1 cellular context compared by ENCODE assay signal in genomic region chr15:43329960-43330779, GRCh38.
TF ChIP-seq lines count a peak whose summit lies in the region.

A gene with protein sequence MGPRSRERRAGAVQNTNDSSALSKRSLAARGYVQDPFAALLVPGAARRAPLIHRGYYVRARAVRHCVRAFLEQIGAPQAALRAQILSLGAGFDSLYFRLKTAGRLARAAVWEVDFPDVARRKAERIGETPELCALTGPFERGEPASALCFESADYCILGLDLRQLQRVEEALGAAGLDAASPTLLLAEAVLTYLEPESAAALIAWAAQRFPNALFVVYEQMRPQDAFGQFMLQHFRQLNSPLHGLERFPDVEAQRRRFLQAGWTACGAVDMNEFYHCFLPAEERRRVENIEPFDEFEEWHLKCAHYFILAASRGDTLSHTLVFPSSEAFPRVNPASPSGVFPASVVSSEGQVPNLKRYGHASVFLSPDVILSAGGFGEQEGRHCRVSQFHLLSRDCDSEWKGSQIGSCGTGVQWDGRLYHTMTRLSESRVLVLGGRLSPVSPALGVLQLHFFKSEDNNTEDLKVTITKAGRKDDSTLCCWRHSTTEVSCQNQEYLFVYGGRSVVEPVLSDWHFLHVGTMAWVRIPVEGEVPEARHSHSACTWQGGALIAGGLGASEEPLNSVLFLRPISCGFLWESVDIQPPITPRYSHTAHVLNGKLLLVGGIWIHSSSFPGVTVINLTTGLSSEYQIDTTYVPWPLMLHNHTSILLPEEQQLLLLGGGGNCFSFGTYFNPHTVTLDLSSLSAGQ (minus strand): TSS chr15:43330573. CDS start chr15:43330489, 84 bp downstream.

TF ChIP-seq in K562, 482 proteins besides CTCF, POLR2A, EP300 and RAD21 (continued from another document and continues in another):
- no peak for TF ChIP-seq MAFK (IDR thresholded peaks at IDR 0.05; ENCODE audit: low read length)
- peak in 1 of 2 experiments; percentile 82; a peak in 1 of 3 replicates for TF ChIP-seq CBX3 (IDR thresholded peaks at IDR 0.05; ENCODE audit: borderline replicate concordance in 1 of 2, low read length in 2 of 2)
- TF ChIP-seq GABPB2 (CRISPR knock-in tag; conservative IDR thresholded peaks at IDR 0.05): no peak
- TF ChIP-seq, protein P1, sequence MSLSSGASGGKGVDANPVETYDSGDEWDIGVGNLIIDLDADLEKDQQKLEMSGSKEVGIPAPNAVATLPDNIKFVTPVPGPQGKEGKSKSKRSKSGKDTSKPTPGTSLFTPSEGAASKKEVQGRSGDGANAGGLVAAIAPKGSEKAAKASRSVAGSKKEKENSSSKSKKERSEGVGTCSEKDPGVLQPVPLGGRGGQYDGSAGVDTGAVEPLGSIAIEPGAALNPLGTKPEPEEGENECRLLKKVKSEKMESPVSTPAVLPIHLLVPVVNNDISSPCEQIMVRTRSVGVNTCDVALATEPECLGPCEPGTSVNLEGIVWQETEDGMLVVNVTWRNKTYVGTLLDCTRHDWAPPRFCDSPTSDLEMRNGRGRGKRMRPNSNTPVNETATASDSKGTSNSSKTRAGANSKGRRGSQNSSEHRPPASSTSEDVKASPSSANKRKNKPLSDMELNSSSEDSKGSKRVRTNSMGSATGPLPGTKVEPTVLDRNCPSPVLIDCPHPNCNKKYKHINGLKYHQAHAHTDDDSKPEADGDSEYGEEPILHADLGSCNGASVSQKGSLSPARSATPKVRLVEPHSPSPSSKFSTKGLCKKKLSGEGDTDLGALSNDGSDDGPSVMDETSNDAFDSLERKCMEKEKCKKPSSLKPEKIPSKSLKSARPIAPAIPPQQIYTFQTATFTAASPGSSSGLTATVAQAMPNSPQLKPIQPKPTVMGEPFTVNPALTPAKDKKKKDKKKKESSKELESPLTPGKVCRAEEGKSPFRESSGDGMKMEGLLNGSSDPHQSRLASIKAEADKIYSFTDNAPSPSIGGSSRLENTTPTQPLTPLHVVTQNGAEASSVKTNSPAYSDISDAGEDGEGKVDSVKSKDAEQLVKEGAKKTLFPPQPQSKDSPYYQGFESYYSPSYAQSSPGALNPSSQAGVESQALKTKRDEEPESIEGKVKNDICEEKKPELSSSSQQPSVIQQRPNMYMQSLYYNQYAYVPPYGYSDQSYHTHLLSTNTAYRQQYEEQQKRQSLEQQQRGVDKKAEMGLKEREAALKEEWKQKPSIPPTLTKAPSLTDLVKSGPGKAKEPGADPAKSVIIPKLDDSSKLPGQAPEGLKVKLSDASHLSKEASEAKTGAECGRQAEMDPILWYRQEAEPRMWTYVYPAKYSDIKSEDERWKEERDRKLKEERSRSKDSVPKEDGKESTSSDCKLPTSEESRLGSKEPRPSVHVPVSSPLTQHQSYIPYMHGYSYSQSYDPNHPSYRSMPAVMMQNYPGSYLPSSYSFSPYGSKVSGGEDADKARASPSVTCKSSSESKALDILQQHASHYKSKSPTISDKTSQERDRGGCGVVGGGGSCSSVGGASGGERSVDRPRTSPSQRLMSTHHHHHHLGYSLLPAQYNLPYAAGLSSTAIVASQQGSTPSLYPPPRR (CRISPR knock-in tag; IDR thresholded peaks at IDR 0.05; ENCODE audit: borderline replicate concordance): peak; percentile 51; the same call in 1 of the 2 replicates
- peak; percentile 78 for TF ChIP-seq RBBP5 (IDR thresholded peaks at IDR 0.05; ENCODE audit: borderline replicate concordance, insufficient read depth, low read length, poor library complexity, severe bottlenecking)
- TF ChIP-seq ETS2 (tag; IDR thresholded peaks at IDR 0.05; ENCODE audit: borderline replicate concordance, poor library complexity, severe bottlenecking): no peak
- peak; percentile 88 for TF ChIP-seq POLR2H (tag; IDR thresholded peaks at IDR 0.05; ENCODE audit: low read depth)
- TF ChIP-seq, protein P2, sequence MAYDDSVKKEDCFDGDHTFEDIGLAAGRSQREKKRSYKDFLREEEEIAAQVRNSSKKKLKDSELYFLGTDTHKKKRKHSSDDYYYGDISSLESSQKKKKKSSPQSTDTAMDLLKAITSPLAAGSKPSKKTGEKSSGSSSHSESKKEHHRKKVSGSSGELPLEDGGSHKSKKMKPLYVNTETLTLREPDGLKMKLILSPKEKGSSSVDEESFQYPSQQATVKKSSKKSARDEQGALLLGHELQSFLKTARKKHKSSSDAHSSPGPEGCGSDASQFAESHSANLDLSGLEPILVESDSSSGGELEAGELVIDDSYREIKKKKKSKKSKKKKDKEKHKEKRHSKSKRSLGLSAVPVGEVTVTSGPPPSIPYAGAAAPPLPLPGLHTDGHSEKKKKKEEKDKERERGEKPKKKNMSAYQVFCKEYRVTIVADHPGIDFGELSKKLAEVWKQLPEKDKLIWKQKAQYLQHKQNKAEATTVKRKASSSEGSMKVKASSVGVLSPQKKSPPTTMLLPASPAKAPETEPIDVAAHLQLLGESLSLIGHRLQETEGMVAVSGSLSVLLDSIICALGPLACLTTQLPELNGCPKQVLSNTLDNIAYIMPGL (CRISPR knock-in tag; IDR thresholded peaks at IDR 0.05): 0 out of 2 replicates have a peak, but pooled peaks have one; percentile 21
- TF ChIP-seq ELF2 (CRISPR knock-in tag; IDR thresholded peaks at IDR 0.05): peak; percentile 79; the same call in 1 of the 2 replicates
- TF ChIP-seq, protein P3, sequence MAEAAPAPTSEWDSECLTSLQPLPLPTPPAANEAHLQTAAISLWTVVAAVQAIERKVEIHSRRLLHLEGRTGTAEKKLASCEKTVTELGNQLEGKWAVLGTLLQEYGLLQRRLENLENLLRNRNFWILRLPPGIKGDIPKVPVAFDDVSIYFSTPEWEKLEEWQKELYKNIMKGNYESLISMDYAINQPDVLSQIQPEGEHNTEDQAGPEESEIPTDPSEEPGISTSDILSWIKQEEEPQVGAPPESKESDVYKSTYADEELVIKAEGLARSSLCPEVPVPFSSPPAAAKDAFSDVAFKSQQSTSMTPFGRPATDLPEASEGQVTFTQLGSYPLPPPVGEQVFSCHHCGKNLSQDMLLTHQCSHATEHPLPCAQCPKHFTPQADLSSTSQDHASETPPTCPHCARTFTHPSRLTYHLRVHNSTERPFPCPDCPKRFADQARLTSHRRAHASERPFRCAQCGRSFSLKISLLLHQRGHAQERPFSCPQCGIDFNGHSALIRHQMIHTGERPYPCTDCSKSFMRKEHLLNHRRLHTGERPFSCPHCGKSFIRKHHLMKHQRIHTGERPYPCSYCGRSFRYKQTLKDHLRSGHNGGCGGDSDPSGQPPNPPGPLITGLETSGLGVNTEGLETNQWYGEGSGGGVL (CRISPR knock-in tag; IDR thresholded peaks at IDR 0.05): no peak
- TF ChIP-seq HLTF (IDR thresholded peaks at IDR 0.05): 0 out of 2 replicates have a peak, but pooled peaks have one; percentile 11
- no peak for TF ChIP-seq FOS (IDR thresholded peaks at IDR 0.05; ENCODE audit: extremely low read depth, insufficient read length)
- TF ChIP-seq, protein P4, sequence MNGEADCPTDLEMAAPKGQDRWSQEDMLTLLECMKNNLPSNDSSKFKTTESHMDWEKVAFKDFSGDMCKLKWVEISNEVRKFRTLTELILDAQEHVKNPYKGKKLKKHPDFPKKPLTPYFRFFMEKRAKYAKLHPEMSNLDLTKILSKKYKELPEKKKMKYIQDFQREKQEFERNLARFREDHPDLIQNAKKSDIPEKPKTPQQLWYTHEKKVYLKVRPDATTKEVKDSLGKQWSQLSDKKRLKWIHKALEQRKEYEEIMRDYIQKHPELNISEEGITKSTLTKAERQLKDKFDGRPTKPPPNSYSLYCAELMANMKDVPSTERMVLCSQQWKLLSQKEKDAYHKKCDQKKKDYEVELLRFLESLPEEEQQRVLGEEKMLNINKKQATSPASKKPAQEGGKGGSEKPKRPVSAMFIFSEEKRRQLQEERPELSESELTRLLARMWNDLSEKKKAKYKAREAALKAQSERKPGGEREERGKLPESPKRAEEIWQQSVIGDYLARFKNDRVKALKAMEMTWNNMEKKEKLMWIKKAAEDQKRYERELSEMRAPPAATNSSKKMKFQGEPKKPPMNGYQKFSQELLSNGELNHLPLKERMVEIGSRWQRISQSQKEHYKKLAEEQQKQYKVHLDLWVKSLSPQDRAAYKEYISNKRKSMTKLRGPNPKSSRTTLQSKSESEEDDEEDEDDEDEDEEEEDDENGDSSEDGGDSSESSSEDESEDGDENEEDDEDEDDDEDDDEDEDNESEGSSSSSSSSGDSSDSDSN (IDR thresholded peaks at IDR 0.05; ENCODE audit: borderline replicate concordance in 1 of 2, low read depth in 2 of 2, low read length in 2 of 2): peak in 1 of 2 experiments; percentile 42; a peak in 1 of 4 replicates
- TF ChIP-seq PURB (CRISPR knock-in tag; IDR thresholded peaks at IDR 0.05; ENCODE audit: low read depth): no peak
- TF ChIP-seq, protein P5, sequence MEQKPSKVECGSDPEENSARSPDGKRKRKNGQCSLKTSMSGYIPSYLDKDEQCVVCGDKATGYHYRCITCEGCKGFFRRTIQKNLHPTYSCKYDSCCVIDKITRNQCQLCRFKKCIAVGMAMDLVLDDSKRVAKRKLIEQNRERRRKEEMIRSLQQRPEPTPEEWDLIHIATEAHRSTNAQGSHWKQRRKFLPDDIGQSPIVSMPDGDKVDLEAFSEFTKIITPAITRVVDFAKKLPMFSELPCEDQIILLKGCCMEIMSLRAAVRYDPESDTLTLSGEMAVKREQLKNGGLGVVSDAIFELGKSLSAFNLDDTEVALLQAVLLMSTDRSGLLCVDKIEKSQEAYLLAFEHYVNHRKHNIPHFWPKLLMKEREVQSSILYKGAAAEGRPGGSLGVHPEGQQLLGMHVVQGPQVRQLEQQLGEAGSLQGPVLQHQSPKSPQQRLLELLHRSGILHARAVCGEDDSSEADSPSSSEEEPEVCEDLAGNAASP (IDR thresholded peaks at IDR 0.05): no peak
- 0 out of 2 replicates have a peak, but pooled peaks have one; percentile 14 for TF ChIP-seq ZNF830 (CRISPR knock-in tag; IDR thresholded peaks at IDR 0.05)
- TF ChIP-seq ZNF347 (CRISPR knock-in tag; IDR thresholded peaks at IDR 0.05; ENCODE audit: low read depth): no peak
- peak; percentile 50; the same call in 1 of the 2 replicates for TF ChIP-seq SMAD4 (CRISPR knock-in tag; conservative IDR thresholded peaks at IDR 0.05)
- TF ChIP-seq ZBTB34 (CRISPR knock-in tag; IDR thresholded peaks at IDR 0.05): no peak
- TF ChIP-seq GABPA (tag; conservative IDR thresholded peaks at IDR 0.05; ENCODE audit: low read depth): peak; percentile 97
- TF ChIP-seq ARID1B (IDR thresholded peaks at IDR 0.05): no peak
- peak; percentile 53 for TF ChIP-seq TAF1 (IDR thresholded peaks at IDR 0.05; ENCODE audit: control insufficient read depth, extremely low read depth, insufficient read depth, low read length, severe bottlenecking)
- TF ChIP-seq, protein P6, sequence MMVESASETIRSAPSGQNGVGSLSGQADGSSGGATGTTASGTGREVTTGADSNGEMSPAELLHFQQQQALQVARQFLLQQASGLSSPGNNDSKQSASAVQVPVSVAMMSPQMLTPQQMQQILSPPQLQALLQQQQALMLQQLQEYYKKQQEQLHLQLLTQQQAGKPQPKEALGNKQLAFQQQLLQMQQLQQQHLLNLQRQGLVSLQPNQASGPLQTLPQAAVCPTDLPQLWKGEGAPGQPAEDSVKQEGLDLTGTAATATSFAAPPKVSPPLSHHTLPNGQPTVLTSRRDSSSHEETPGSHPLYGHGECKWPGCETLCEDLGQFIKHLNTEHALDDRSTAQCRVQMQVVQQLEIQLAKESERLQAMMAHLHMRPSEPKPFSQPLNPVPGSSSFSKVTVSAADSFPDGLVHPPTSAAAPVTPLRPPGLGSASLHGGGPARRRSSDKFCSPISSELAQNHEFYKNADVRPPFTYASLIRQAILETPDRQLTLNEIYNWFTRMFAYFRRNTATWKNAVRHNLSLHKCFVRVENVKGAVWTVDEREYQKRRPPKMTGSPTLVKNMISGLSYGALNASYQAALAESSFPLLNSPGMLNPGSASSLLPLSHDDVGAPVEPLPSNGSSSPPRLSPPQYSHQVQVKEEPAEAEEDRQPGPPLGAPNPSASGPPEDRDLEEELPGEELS (CRISPR knock-in tag; IDR thresholded peaks at IDR 0.05; ENCODE audit: borderline replicate concordance): no peak
- no peak for TF ChIP-seq HMBOX1 (IDR thresholded peaks at IDR 0.05)
- no peak for TF ChIP-seq SAFB2 (IDR thresholded peaks at IDR 0.05; ENCODE audit: borderline replicate concordance, low read depth, low read length, severe bottlenecking)
- TF ChIP-seq XRCC5 (IDR thresholded peaks at IDR 0.05; ENCODE audit: low read depth, low read length): 0 out of 2 replicates have a peak, but pooled peaks have one; percentile 20
- TF ChIP-seq RBM25 (IDR thresholded peaks at IDR 0.05; ENCODE audit: low read depth, low read length, severe bottlenecking): no peak
- peak; percentile 98 for TF ChIP-seq CXXC5 (CRISPR knock-in tag; IDR thresholded peaks at IDR 0.05)
- peak; percentile 91 for TF ChIP-seq NFIC (IDR thresholded peaks at IDR 0.05)
- TF ChIP-seq CBFA2T3 (IDR thresholded peaks at IDR 0.05): peak; percentile 36; the same call in 1 of the 2 replicates
- TF ChIP-seq POLR3A (IDR thresholded peaks at IDR 0.05; ENCODE audit: borderline replicate concordance, extremely low read depth, insufficient read depth, insufficient read length): no peak
- TF ChIP-seq, protein P7, sequence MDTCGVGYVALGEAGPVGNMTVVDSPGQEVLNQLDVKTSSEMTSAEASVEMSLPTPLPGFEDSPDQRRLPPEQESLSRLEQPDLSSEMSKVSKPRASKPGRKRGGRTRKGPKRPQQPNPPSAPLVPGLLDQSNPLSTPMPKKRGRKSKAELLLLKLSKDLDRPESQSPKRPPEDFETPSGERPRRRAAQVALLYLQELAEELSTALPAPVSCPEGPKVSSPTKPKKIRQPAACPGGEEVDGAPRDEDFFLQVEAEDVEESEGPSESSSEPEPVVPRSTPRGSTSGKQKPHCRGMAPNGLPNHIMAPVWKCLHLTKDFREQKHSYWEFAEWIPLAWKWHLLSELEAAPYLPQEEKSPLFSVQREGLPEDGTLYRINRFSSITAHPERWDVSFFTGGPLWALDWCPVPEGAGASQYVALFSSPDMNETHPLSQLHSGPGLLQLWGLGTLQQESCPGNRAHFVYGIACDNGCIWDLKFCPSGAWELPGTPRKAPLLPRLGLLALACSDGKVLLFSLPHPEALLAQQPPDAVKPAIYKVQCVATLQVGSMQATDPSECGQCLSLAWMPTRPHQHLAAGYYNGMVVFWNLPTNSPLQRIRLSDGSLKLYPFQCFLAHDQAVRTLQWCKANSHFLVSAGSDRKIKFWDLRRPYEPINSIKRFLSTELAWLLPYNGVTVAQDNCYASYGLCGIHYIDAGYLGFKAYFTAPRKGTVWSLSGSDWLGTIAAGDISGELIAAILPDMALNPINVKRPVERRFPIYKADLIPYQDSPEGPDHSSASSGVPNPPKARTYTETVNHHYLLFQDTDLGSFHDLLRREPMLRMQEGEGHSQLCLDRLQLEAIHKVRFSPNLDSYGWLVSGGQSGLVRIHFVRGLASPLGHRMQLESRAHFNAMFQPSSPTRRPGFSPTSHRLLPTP (IDR thresholded peaks at IDR 0.05; ENCODE audit: borderline replicate concordance, extremely low read depth, insufficient read length): no peak
